In genomic region chrX:131789664-131790063, GRCh38 we compare ENCODE assay signal across 14 cellular contexts.
DNase-seq lines count a peak whose midpoint lies in the region; ATAC-seq and TF ChIP-seq lines count a peak whose summit lies in the region.
"Had no signal": no experiment of that assay in that cellular context is flagged by ENCODE, and none has a peak within 500 bp of the region (broad histone marks: within the 10 kb centered on the region; RNA-seq: fewer than 3 reads in every experiment).

No MANE protein-coding gene starts in this region.

- H3K9me3 Mint-ChIP-seq in stimulated activated memory B cell treated with anti-CD40 and anti-IgM and Interleukin-4, amounts not matched to agents 10 μg/mL and 1 μg/mL and 100 μg/mL, for 72 hours: no peaks in the 10 kb centered on the region
- H3K9me3 Mint-ChIP-seq: activated CD4-positive, alpha-beta T cell treated with anti-CD3 and anti-CD28 coated beads, Interleukin-2, amount 10 ng/mL, durations not matched to agents 7 days and 5 days; activated T-cell treated with anti-CD3 and anti-CD28 coated beads, Interleukin-2, amount 50 U/mL, for 4 hours; immature natural killer cell; memory B cell had no signal

- no peaks in the 10 kb centered on the region for H3K4me1 Mint-ChIP-seq in stimulated activated memory B cell treated with anti-CD40 and anti-IgM and Interleukin-4, amounts not matched to agents 10 μg/mL and 1 μg/mL and 100 μg/mL, for 72 hours
- H3K4me1 Mint-ChIP-seq: activated CD4-positive, alpha-beta T cell treated with anti-CD3 and anti-CD28 coated beads, Interleukin-2, amount 10 ng/mL, durations not matched to agents 7 days and 5 days; memory B cell; neural crest cell had no signal

- H3K36me3 Mint-ChIP-seq in stimulated activated memory B cell treated with anti-CD40 and anti-IgM and Interleukin-4, amounts not matched to agents 10 μg/mL and 1 μg/mL and 100 μg/mL, for 72 hours: no peaks in the 10 kb centered on the region
- H3K36me3 Mint-ChIP-seq: memory B cell had no signal

- no peak overlapping the region for H3K27ac ChIP-seq in right atrium auricular region
- no peak overlapping the region for H3K27ac ChIP-seq in effector memory CD4-positive, alpha-beta T cell (ENCODE audit: insufficient read depth, low read length, poor library complexity, severe bottlenecking)
- H3K27ac ChIP-seq: testis had no signal

- no peak overlapping the region for H3K27ac Mint-ChIP-seq in stimulated activated memory B cell treated with anti-CD40 and anti-IgM and Interleukin-4, amounts not matched to agents 10 μg/mL and 1 μg/mL and 100 μg/mL, for 72 hours
- H3K27ac Mint-ChIP-seq: activated CD4-positive, alpha-beta T cell treated with anti-CD3 and anti-CD28 coated beads, Interleukin-2, amount 10 ng/mL, durations not matched to agents 7 days and 5 days; immature natural killer cell; memory B cell had no signal

- H3K27me3 ChIP-seq in right atrium auricular region: no peaks in the 10 kb centered on the region
- no peaks in the 10 kb centered on the region for H3K27me3 ChIP-seq in effector memory CD4-positive, alpha-beta T cell (replicated peaks; ENCODE audit: control insufficient read depth, insufficient read depth, low read length, poor library complexity, severe bottlenecking)
- H3K27me3 ChIP-seq: testis had no signal

- ATAC-seq in GM18867 (IDR thresholded peaks at IDR 0.05; ENCODE audit: unreplicated experiment) (peak; percentile 35), GM21576 (IDR thresholded peaks at IDR 0.05; ENCODE audit: unreplicated experiment) (peak; percentile 41), HG03159 (IDR thresholded peaks at IDR 0.05; ENCODE audit: unreplicated experiment) (peak; percentile 40)
- ATAC-seq in stimulated activated memory B cell treated with anti-CD40 and anti-IgM and Interleukin-4, amounts not matched to agents 10 μg/mL and 1 μg/mL and 100 μg/mL, for 72 hours: peak; percentile 68
- ATAC-seq: activated T-cell treated with anti-CD3 and anti-CD28 coated beads, Interleukin-2, amount 50 U/mL, for 4 hours had no signal

- no peak overlapping the region for H3K4me3 Mint-ChIP-seq in stimulated activated memory B cell treated with anti-CD40 and anti-IgM and Interleukin-4, amounts not matched to agents 10 μg/mL and 1 μg/mL and 100 μg/mL, for 72 hours
- H3K4me3 Mint-ChIP-seq: activated CD4-positive, alpha-beta T cell treated with anti-CD3 and anti-CD28 coated beads, Interleukin-2, amount 10 ng/mL, durations not matched to agents 7 days and 5 days; activated T-cell treated with anti-CD3 and anti-CD28 coated beads, Interleukin-2, amount 50 U/mL, for 4 hours; immature natural killer cell; memory B cell; neural crest cell had no signal

- peaks cover 0 to 6% of the 10 kb centered on the region in 2 donors for H3K4me1 ChIP-seq in right atrium auricular region
- no peaks in the 10 kb centered on the region for H3K4me1 ChIP-seq in effector memory CD4-positive, alpha-beta T cell (ENCODE audit: control insufficient read depth, insufficient read depth, low read length, poor library complexity, severe bottlenecking)
- H3K4me1 ChIP-seq: testis had no signal

- no peaks in the 10 kb centered on the region for H3K9me3 ChIP-seq in right atrium auricular region
- no peaks in the 10 kb centered on the region for H3K9me3 ChIP-seq in effector memory CD4-positive, alpha-beta T cell (ENCODE audit: control insufficient read depth, low read length)
- H3K9me3 ChIP-seq: testis had no signal

- H3K36me3 ChIP-seq in right atrium auricular region: no peaks in the 10 kb centered on the region
- H3K36me3 ChIP-seq in effector memory CD4-positive, alpha-beta T cell (ENCODE audit: control insufficient read depth, insufficient read depth, low read length): no peaks in the 10 kb centered on the region

- no peak overlapping the region for H3K4me3 ChIP-seq in right atrium auricular region
- no peak overlapping the region for H3K4me3 ChIP-seq in effector memory CD4-positive, alpha-beta T cell (ENCODE audit: insufficient read depth, low read depth, low read length, poor library complexity, severe bottlenecking)
- H3K4me3 ChIP-seq: testis had no signal

- TF ChIP-seq CTCF in right atrium auricular region (IDR thresholded peaks at IDR 0.05): no peak

- H3K27me3 Mint-ChIP-seq in stimulated activated memory B cell treated with anti-CD40 and anti-IgM and Interleukin-4, amounts not matched to agents 10 μg/mL and 1 μg/mL and 100 μg/mL, for 72 hours: no peaks in the 10 kb centered on the region
- H3K27me3 Mint-ChIP-seq: activated CD4-positive, alpha-beta T cell treated with anti-CD3 and anti-CD28 coated beads, Interleukin-2, amount 10 ng/mL, durations not matched to agents 7 days and 5 days; memory B cell had no signal

- no peak for DNase-seq in right atrium auricular region (ENCODE audit: low spot score)
- no peak for DNase-seq in NCI-H524 (lab: John Stamatoyannopoulos, UW)
- no peak for DNase-seq in effector memory CD4-positive, alpha-beta T cell
- DNase-seq: activated CD4-positive, alpha-beta T cell treated with anti-CD3 and anti-CD28 coated beads, Interleukin-2, amount 10 ng/mL, durations not matched to agents 7 days and 5 days; activated T-cell treated with anti-CD3 and anti-CD28 coated beads, Interleukin-2, amount 50 U/mL, for 4 hours; DMS79 treated with DMSO at 0.1 percent for 48 hours; immature natural killer cell; testis had no signal
